Comparison of ENCODE assay signal across 1 cellular context in genomic region chrX:73943900-73944581, GRCh38.
TF ChIP-seq lines count a peak whose summit lies in the region.

No MANE protein-coding gene starts in this region.

TF ChIP-seq in HepG2, 621 proteins besides CTCF, POLR2A, EP300 and RAD21 (continued from another document and continues in another):
- TF ChIP-seq RELA (CRISPR knock-in tag; IDR thresholded peaks at IDR 0.05) (no peak), AKAP8 (CRISPR knock-in tag; IDR thresholded peaks at IDR 0.05) (0 out of 2 replicates have a peak, but pooled peaks have one; percentile 35), REPIN1 (CRISPR knock-in tag; IDR thresholded peaks at IDR 0.05; ENCODE audit: borderline replicate concordance, low read depth) (peak; percentile 84), SOX5 (CRISPR knock-in tag; IDR thresholded peaks at IDR 0.05; ENCODE audit: borderline replicate concordance) (peak; percentile 20; the same call in 1 of the 2 replicates), SALL1 (CRISPR knock-in tag; IDR thresholded peaks at IDR 0.05) (peak; percentile 85; the same call in 1 of the 2 replicates), PPARG (CRISPR knock-in tag; conservative IDR thresholded peaks at IDR 0.05) (0 out of 2 replicates have a peak, but pooled peaks have one; percentile 40), MXI1 (IDR thresholded peaks at IDR 0.05; ENCODE audit: borderline replicate concordance, low read depth, low read length) (peak; percentile 58; the same call in 2 of the 3 replicates), CSRNP2 (CRISPR knock-in tag; conservative IDR thresholded peaks at IDR 0.05; ENCODE audit: low read depth) (0 out of 2 replicates have a peak, but pooled peaks have one; percentile 42), ZNF562 (CRISPR knock-in tag; IDR thresholded peaks at IDR 0.05; ENCODE audit: borderline replicate concordance) (no peak), ZNF556 (CRISPR knock-in tag; IDR thresholded peaks at IDR 0.05; ENCODE audit: borderline replicate concordance) (peak; percentile 81; the same call in 1 of the 2 replicates), ATF4 (CRISPR knock-in tag; IDR thresholded peaks at IDR 0.05) (peak in 1 of 2 experiments; percentile 71; a peak in 1 of 4 replicates), DMAP1 (CRISPR knock-in tag; IDR thresholded peaks at IDR 0.05) (peak; percentile 78), HIVEP1 (CRISPR knock-in tag; IDR thresholded peaks at IDR 0.05) (no peak; the same call in 1 of the 2 replicates), ZNF605 (CRISPR knock-in tag; IDR thresholded peaks at IDR 0.05) (0 out of 2 replicates have a peak, but pooled peaks have one; percentile 34), ZNF609 (CRISPR knock-in tag; IDR thresholded peaks at IDR 0.05; ENCODE audit: borderline replicate concordance) (peak; percentile 38; the same call in 1 of the 2 replicates), HOXD1 (CRISPR knock-in tag; IDR thresholded peaks at IDR 0.05) (no peak), ZIK1 (CRISPR knock-in tag; IDR thresholded peaks at IDR 0.05; ENCODE audit: borderline replicate concordance, low read depth) (peak; percentile 70; the same call in 1 of the 2 replicates), ZNF558 (CRISPR knock-in tag; IDR thresholded peaks at IDR 0.05; ENCODE audit: borderline replicate concordance) (peak; percentile 68; the same call in 1 of the 2 replicates), ZBTB25 (CRISPR knock-in tag; IDR thresholded peaks at IDR 0.05) (peak; percentile 78), ZNF274 (CRISPR knock-in tag; IDR thresholded peaks at IDR 0.05) (0 out of 2 replicates have a peak, but pooled peaks have one; percentile 43), ZNF790 (CRISPR knock-in tag; IDR thresholded peaks at IDR 0.05; ENCODE audit: borderline replicate concordance) (peak; percentile 46; the same call in 1 of the 2 replicates), WIZ (CRISPR knock-in tag; IDR thresholded peaks at IDR 0.05) (0 out of 2 replicates have a peak, but pooled peaks have one; percentile 22), ZNF513 (CRISPR knock-in tag; conservative IDR thresholded peaks at IDR 0.05) (no peak), CERS6 (CRISPR knock-in tag; IDR thresholded peaks at IDR 0.05) (no peak), NFATC3 (CRISPR knock-in tag; IDR thresholded peaks at IDR 0.05) (no peak), ZNF770 (CRISPR knock-in tag; IDR thresholded peaks at IDR 0.05) (no peak), IRF2 (CRISPR knock-in tag; IDR thresholded peaks at IDR 0.05) (peak; percentile 94), ZNF333 (CRISPR knock-in tag; IDR thresholded peaks at IDR 0.05; ENCODE audit: borderline replicate concordance) (no peak), ZNF101 (CRISPR knock-in tag; IDR thresholded peaks at IDR 0.05; ENCODE audit: borderline replicate concordance, low read depth) (no peak), ZFP90 (CRISPR knock-in tag; IDR thresholded peaks at IDR 0.05; ENCODE audit: borderline replicate concordance) (no peak), ZKSCAN1 (IDR thresholded peaks at IDR 0.05; ENCODE audit: low read length) (0 out of 2 replicates have a peak, but pooled peaks have one; percentile 30), ATF2 (CRISPR knock-in tag; IDR thresholded peaks at IDR 0.05) (peak; percentile 71), HOXA9 (CRISPR knock-in tag; IDR thresholded peaks at IDR 0.05; ENCODE audit: borderline replicate concordance) (no peak), ZNF414 (CRISPR knock-in tag; IDR thresholded peaks at IDR 0.05) (peak; percentile 64; the same call in 1 of the 2 replicates), ZNF510 (CRISPR knock-in tag; IDR thresholded peaks at IDR 0.05; ENCODE audit: low read depth) (no peak), TFDP1 (CRISPR knock-in tag; IDR thresholded peaks at IDR 0.05; ENCODE audit: borderline replicate concordance) (peak; percentile 33; the same call in 1 of the 2 replicates), GRHL1 (CRISPR knock-in tag; conservative IDR thresholded peaks at IDR 0.05) (no peak), FOXC1 (CRISPR knock-in tag; IDR thresholded peaks at IDR 0.05; ENCODE audit: borderline replicate concordance) (no peak), ZSCAN21 (CRISPR knock-in tag; IDR thresholded peaks at IDR 0.05; ENCODE audit: borderline replicate concordance) (peak; percentile 74), ZNF772 (CRISPR knock-in tag; IDR thresholded peaks at IDR 0.05) (peak; percentile 71; the same call in 1 of the 2 replicates)
